In the genomic region with DNA sequence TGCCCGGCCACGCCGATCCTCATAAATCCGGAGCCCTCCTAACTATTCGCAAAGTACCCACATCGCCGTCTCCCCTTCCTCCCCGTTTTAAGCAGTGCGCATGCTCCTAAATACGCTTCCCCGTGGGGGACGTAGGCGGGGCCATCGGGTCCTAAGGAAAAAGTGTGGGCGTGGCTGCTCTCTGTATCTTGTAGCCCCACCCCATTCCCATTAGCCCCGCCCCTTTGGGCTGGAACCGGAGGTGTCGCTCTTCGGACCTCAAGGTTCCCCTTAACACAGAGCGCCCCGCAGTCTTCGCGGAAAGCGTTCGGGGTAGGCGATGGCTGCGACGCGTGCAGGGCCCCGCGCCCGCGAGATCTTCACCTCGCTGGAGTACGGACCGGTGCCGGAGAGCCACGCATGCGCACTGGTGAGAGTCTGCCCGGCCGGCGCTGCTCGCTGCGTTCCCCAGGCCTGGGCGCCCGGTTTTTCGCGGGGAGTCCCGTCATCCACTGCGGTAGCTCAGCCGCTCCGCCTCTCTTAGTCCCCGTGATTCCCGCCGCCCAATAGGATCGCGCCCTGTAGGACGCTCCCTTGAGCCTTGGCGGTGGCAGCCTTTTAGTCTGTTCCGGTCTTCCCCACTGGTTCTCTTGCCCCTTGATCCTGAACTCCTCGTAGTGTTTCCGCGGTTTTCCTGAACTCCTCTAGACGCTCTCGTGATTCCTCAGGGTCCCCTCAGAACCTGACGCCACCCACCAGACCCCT, we compare ENCODE assay signal across 1 cellular context.
A peak's percentile ranks its signal among the peaks of the same experiment; 100 is the strongest.
TF ChIP-seq lines count a peak whose summit lies in the region.

A gene (plus strand): TSS at position 213 of the 744 bp plus-strand sequence. CDS start 107 bp downstream, at position 320.

TF ChIP-seq in neural cell, 6 proteins besides CTCF, POLR2A, EP300 and RAD21 (continued from another document):
- TF ChIP-seq, protein P1, sequence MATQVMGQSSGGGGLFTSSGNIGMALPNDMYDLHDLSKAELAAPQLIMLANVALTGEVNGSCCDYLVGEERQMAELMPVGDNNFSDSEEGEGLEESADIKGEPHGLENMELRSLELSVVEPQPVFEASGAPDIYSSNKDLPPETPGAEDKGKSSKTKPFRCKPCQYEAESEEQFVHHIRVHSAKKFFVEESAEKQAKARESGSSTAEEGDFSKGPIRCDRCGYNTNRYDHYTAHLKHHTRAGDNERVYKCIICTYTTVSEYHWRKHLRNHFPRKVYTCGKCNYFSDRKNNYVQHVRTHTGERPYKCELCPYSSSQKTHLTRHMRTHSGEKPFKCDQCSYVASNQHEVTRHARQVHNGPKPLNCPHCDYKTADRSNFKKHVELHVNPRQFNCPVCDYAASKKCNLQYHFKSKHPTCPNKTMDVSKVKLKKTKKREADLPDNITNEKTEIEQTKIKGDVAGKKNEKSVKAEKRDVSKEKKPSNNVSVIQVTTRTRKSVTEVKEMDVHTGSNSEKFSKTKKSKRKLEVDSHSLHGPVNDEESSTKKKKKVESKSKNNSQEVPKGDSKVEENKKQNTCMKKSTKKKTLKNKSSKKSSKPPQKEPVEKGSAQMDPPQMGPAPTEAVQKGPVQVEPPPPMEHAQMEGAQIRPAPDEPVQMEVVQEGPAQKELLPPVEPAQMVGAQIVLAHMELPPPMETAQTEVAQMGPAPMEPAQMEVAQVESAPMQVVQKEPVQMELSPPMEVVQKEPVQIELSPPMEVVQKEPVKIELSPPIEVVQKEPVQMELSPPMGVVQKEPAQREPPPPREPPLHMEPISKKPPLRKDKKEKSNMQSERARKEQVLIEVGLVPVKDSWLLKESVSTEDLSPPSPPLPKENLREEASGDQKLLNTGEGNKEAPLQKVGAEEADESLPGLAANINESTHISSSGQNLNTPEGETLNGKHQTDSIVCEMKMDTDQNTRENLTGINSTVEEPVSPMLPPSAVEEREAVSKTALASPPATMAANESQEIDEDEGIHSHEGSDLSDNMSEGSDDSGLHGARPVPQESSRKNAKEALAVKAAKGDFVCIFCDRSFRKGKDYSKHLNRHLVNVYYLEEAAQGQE (IDR thresholded peaks at IDR 0.05; ENCODE audit: borderline replicate concordance), result peak; percentile 75
- peak; percentile 80 for TF ChIP-seq TAF1 (IDR thresholded peaks at IDR 0.05; ENCODE audit: low read depth)
- peak; percentile 87 for TF ChIP-seq MXI1 (conservative IDR thresholded peaks at IDR 0.05; ENCODE audit: poor library complexity, severe bottlenecking)
